In genomic region chr14:24081739-24082204, GRCh38 we compare ENCODE assay signal across 8 cellular contexts. TPM values are rescaled to one million over a fixed set of nuclear protein-coding genes. Genes with fewer than 3 reads are reported as not detected.
A peak's percentile ranks its signal among the peaks of the same experiment; 100 is the strongest.
DNase-seq lines count a peak whose midpoint lies in the region; ATAC-seq and TF ChIP-seq lines count a peak whose summit lies in the region.

No MANE protein-coding gene starts in this region.

- H3K79me2 ChIP-seq in PC-9 (ENCODE audit: low read depth): no peaks in the 10 kb centered on the region

- H3K4me3 ChIP-seq in PC-9: peak overlapping the region; percentile 68; the same call in 1 of the 2 replicates
- H3K4me3 ChIP-seq in epithelial cell of proximal tubule (ENCODE audit: low read depth, low read length): peak overlapping the region; percentile 61
- H3K4me3 ChIP-seq in psoas muscle: peak overlapping the region; percentile 77

- peak overlapping the region; percentile 68; the same call in 1 of the 2 replicates for H2AFZ ChIP-seq in PC-9

- ATAC-seq in psoas muscle (peak in 1 of 4 donors; percentile 3), HG02938 (IDR thresholded peaks at IDR 0.05; ENCODE audit: unreplicated experiment) (no peak)

- peak overlapping the region; percentile 77 for H3K4me2 ChIP-seq in PC-9

- no peaks in the 10 kb centered on the region for H3K9me3 ChIP-seq in ES-I3 (ENCODE audit: control insufficient read depth, insufficient read depth, low read length)
- no peaks in the 10 kb centered on the region for H3K9me3 ChIP-seq in PC-9 (ENCODE audit: insufficient read depth, low read depth)
- H3K9me3 ChIP-seq in psoas muscle: no peaks in the 10 kb centered on the region

- no peaks in the 10 kb centered on the region for H4K20me1 ChIP-seq in PC-9 (ENCODE audit: insufficient read depth)

- DNase-seq in PC-9 (no peak), epithelial cell of proximal tubule (ENCODE audit: low read depth) (no peak), psoas muscle (peak in 1 of 2 donors; percentile 44), ecto neural progenitor cell (ENCODE audit: low spot score) (no peak), NCI-H1105 (lab: John Stamatoyannopoulos, UW) (no peak), activated gamma-delta T cell treated with Interleukin-2 at 50 U/mL for 16 hours (no peak)

- H3K36me3 ChIP-seq in ES-I3 (ENCODE audit: insufficient read depth, low read length) (no peaks in the 10 kb centered on the region), PC-9 (ENCODE audit: low read depth) (no peaks in the 10 kb centered on the region), psoas muscle (ENCODE audit: insufficient read depth in 1 of 2, low read depth in 1 of 2) (no peaks in the 10 kb centered on the region)

- CTCF ChIA-PET in PC-9 (lab: Charles Lee): interaction anchor here (0.6 kb wide), 1 partner anchor 12 kb away, joined by 5 read pairs; no protein-coding TSS in a partner anchor

- H3K27ac ChIP-seq in PC-9 (no peak overlapping the region), psoas muscle (no peak overlapping the region)

- no peaks in the 10 kb centered on the region for H3K9me2 ChIP-seq in PC-9 (ENCODE audit: insufficient read depth)

- TF ChIP-seq CTCF in PC-9 (conservative IDR thresholded peaks at IDR 0.05): no peak
- no peak for TF ChIP-seq CTCF in epithelial cell of proximal tubule (conservative IDR thresholded peaks at IDR 0.05; ENCODE audit: low read depth, low read length)
- TF ChIP-seq CTCF in psoas muscle (IDR thresholded peaks at IDR 0.05): no peak

- H3K4me1 ChIP-seq in ES-I3 (ENCODE audit: insufficient read depth, low read length) (peaks cover 19% of the 10 kb centered on the region), PC-9 (replicated peaks; ENCODE audit: insufficient read depth) (peaks cover 10% of the 10 kb centered on the region; the same call in 1 of the 2 replicates), psoas muscle (peaks cover 5% of the 10 kb centered on the region)

- POLR2A ChIA-PET in PC-9 (lab: Charles Lee; ENCODE audit: unreplicated experiment): no interaction called here

- H3K9ac ChIP-seq in ES-I3 (ENCODE audit: low read depth, low read length): peak overlapping the region; percentile 79

- WGBS in psoas muscle, 3 donors: 28 to 41% (median 29%) methylated on average over 23 to 26 of the region's 26 CpGs

- H3K27me3 ChIP-seq in PC-9 (ENCODE audit: insufficient read depth, low read depth): no peaks in the 10 kb centered on the region
- no peaks in the 10 kb centered on the region for H3K27me3 ChIP-seq in psoas muscle (ENCODE audit: insufficient read depth in 3 of 3, low read length in 2 of 3)

- intact Hi-C loops in PC-9 (cut with micrococcal nuclease; ENCODE audit: unreplicated experiment): no loop called here
- intact Hi-C loops in psoas muscle (cut with DNase I): no loop called here

- H3F3A ChIP-seq in PC-9 (ENCODE audit: insufficient read depth, low read depth): no peaks in the 10 kb centered on the region

- BruUV-seq in PC-9 (replicated peaks; lab: Mats Ljungman, UMichigan): TSS peak; percentile 71

RNA-seq across cellular contexts. Expression of gene CPNE6, which starts 10.4 kb away (rescaled TPM):
- total RNA-seq in PC-9 (2021) (not detected in 2 replicates), epithelial cell of proximal tubule (not detected in 2 replicates), psoas muscle (not detected)
- polyA plus RNA-seq in psoas muscle: under 1 TPM in 1 of 3 donors, not detected in 2; 0.06 TPM

RNA-seq across cellular contexts. Expression of gene PCK2, which starts 12.3 kb away (rescaled TPM):
- 77.4 and 113 TPM in 2 replicates for total RNA-seq in PC-9 (2021)
- 40.0 and 47.7 TPM in 2 replicates for total RNA-seq in epithelial cell of proximal tubule
- total RNA-seq in psoas muscle: 1 to 10 TPM; 2.1 to 4.5 (median 2.7) TPM
- polyA plus RNA-seq in psoas muscle: 1 to 10 TPM; 2.0 to 2.7 (median 2.0) TPM

RNA-seq across cellular contexts. Expression of gene CARMIL3, which starts 30.0 kb away (rescaled TPM):
- not detected in 2 replicates for total RNA-seq in PC-9 (2021)
- 0.07 TPM in 1 of 2 replicates, not detected in the other for total RNA-seq in epithelial cell of proximal tubule
- under 1 TPM in 3 of 4 donors, not detected in 1; 0.04 to 0.10 (median 0.06) TPM for total RNA-seq in psoas muscle
- under 1 TPM in 2 of 3 donors, not detected in 1; 0.08 to 0.19 TPM for polyA plus RNA-seq in psoas muscle

RNA-seq across cellular contexts. Expression of gene DCAF11, which starts 32.8 kb away (rescaled TPM):
- total RNA-seq in PC-9 (2021): 52.7 and 87.6 TPM in 2 replicates
- 42.6 and 51.2 TPM in 2 replicates for total RNA-seq in epithelial cell of proximal tubule
- total RNA-seq in psoas muscle: 10 to 100 TPM; 48.8 to 73.5 (median 68.6) TPM
- 10 to 100 TPM; 34.7 to 66.4 (median 35.4) TPM for polyA plus RNA-seq in psoas muscle

RNA-seq across cellular contexts. Expression of gene NRL, which starts 33.0 kb away (rescaled TPM):
- total RNA-seq in PC-9 (2021) (1.2 and 2.3 TPM in 2 replicates), epithelial cell of proximal tubule (0.87 and 1.2 TPM in 2 replicates), psoas muscle (1 to 10 TPM; 1.5 to 3.6 (median 2.5) TPM)
- 1 to 10 TPM; 1.2 to 5.1 (median 2.4) TPM for polyA plus RNA-seq in psoas muscle
